In genomic region chr21:34181418-34181817, GRCh38 we compare ENCODE assay signal across 27 cellular contexts.
A peak's percentile ranks its signal among the peaks of the same experiment; 100 is the strongest.
DNase-seq lines count a peak whose midpoint lies in the region; ATAC-seq and TF ChIP-seq lines count a peak whose summit lies in the region.
"Had no signal": no experiment of that assay in that cellular context is flagged by ENCODE, and none has a peak within 500 bp of the region (broad histone marks: within the 10 kb centered on the region; RNA-seq: fewer than 3 reads in every experiment).

No MANE protein-coding gene starts in this region.

- peaks cover 2% of the 10 kb centered on the region; the same call in 1 of the 2 replicates for H3K27me3 ChIP-seq in SJCRH30
- H3K27me3 ChIP-seq in testis: no peaks in the 10 kb centered on the region
- H3K27me3 ChIP-seq: SJSA1 had no signal

- H3K4me3 ChIP-seq in SJCRH30: peak overlapping the region; percentile 47
- H3K4me3 ChIP-seq in testis: peak overlapping the region in 1 of 2 donors; percentile 0
- H3K4me3 ChIP-seq: lung, SJSA1 had no signal

- no peak overlapping the region for H3K27ac ChIP-seq in SJCRH30
- no peak overlapping the region for H3K27ac ChIP-seq in testis
- H3K27ac ChIP-seq: C4-2B, epithelial cell of prostate, SJSA1 had no signal

- H3K27me3 Mint-ChIP-seq in brain: no peaks in the 10 kb centered on the region
- H3K27me3 Mint-ChIP-seq in neural crest cell (ENCODE audit: low read depth): no peaks in the 10 kb centered on the region
- no peaks in the 10 kb centered on the region for H3K27me3 Mint-ChIP-seq in activated T-helper 17 cell treated with anti-CD3 and anti-CD28 coated beads, Interleukin-2, amount 50 U/mL, for 72 hours
- H3K27me3 Mint-ChIP-seq: IgD-negative memory B cell, T-cell had no signal

- H3K36me3 Mint-ChIP-seq in brain (no peaks in the 10 kb centered on the region), neural crest cell (ENCODE audit: low read depth) (peaks cover 8% of the 10 kb centered on the region)
- no peaks in the 10 kb centered on the region for H3K36me3 Mint-ChIP-seq in activated T-helper 17 cell treated with anti-CD3 and anti-CD28 coated beads, Interleukin-2, amount 50 U/mL, for 72 hours (ENCODE audit: low read depth)

- no peaks in the 10 kb centered on the region for H3K36me3 ChIP-seq in SJCRH30
- H3K36me3 ChIP-seq in testis (ENCODE audit: low read depth, missing control alignments): no peaks in the 10 kb centered on the region
- H3K36me3 ChIP-seq: SJSA1 had no signal

- H3K4me3 Mint-ChIP-seq in brain (peak overlapping the region in 4 of 5 experiments; percentile 14 to 77 (median 69)), neural crest cell (peak overlapping the region; percentile 71)
- H3K4me3 Mint-ChIP-seq in activated T-helper 17 cell treated with anti-CD3 and anti-CD28 coated beads, Interleukin-2, amount 50 U/mL, for 72 hours: no peak overlapping the region
- H3K4me3 Mint-ChIP-seq: activated T-helper 1 cell treated with anti-CD3 and anti-CD28 coated beads, Interleukin-12 subunit alpha, Interleukin-12 subunit beta, Interleukin-2, Interleukin-4 antibody, amounts not matched to agents 30 ng/mL and 10 ng/mL and 1 ng/mL, durations not matched to agents 14 hours and 24 hours and 36 hours; IgD-negative memory B cell; T-cell had no signal

- H3K9me3 ChIP-seq in SJCRH30 (replicated peaks) (no peaks in the 10 kb centered on the region), testis (no peaks in the 10 kb centered on the region)
- H3K9me3 ChIP-seq: SJSA1 had no signal

- H3K4me1 Mint-ChIP-seq in brain (peaks cover 49% of the 10 kb centered on the region), neural crest cell (peaks cover 57% of the 10 kb centered on the region)
- H3K4me1 Mint-ChIP-seq in activated T-helper 17 cell treated with anti-CD3 and anti-CD28 coated beads, Interleukin-2, amount 50 U/mL, for 72 hours: peaks cover 4% of the 10 kb centered on the region
- H3K4me1 Mint-ChIP-seq: T-cell had no signal

- H3K27ac Mint-ChIP-seq in brain: peak overlapping the region in 3 of 5 experiments; percentile 79 to 84 (median 83)
- H3K27ac Mint-ChIP-seq in neural crest cell (ENCODE audit: unreplicated experiment): peak overlapping the region; percentile 52
- H3K27ac Mint-ChIP-seq in activated T-helper 17 cell treated with anti-CD3 and anti-CD28 coated beads, Interleukin-2, amount 50 U/mL, for 72 hours: no peak overlapping the region
- H3K27ac Mint-ChIP-seq: activated T-helper 1 cell treated with anti-CD3 and anti-CD28 coated beads, Interleukin-12 subunit alpha, Interleukin-12 subunit beta, Interleukin-2, Interleukin-4 antibody, amounts not matched to agents 30 ng/mL and 10 ng/mL and 1 ng/mL, durations not matched to agents 14 hours and 24 hours and 36 hours; IgD-negative memory B cell; T-cell had no signal

- DNase-seq in SJCRH30: peak; percentile 66 to 77
- peak; percentile 69 for DNase-seq in neural crest cell (ENCODE audit: low read depth, low spot score)
- peak; percentile 51 for DNase-seq in testis
- no peak for DNase-seq in effector CD8-positive, alpha-beta T cell (lab: John Stamatoyannopoulos, UW)
- DNase-seq: activated CD4-positive, alpha-beta T cell treated with anti-CD3 and anti-CD28 coated beads, Interleukin-2, amount 50 U/mL, for 48 hours; activated CD8-positive, alpha-beta memory T cell treated with anti-CD3 and anti-CD28 coated beads, Interleukin-2, amount 50 U/mL, for 4 hours; activated naive CD4-positive, alpha-beta T cell treated with anti-CD3 and anti-CD28 coated beads, Interleukin-2, amount 50 U/mL, for 16 hours; central memory CD4-positive, alpha-beta T cell; DND-41; glutamatergic neuron; NCI-H1092 treated with DMSO at 0.1 percent for 48 hours; NCI-H1930; NCI-H69; nephron progenitor cell; stimulated activated naive CD8-positive, alpha-beta T cell treated with anti-CD3 and anti-CD28 coated beads, Interleukin-15, Interleukin-2, amounts not matched to agents 100 U/mL and 50 U/mL, for 24 hours; T-cell; trophoblast cell had no signal

- intact Hi-C loops in testis (cut with DNase I; ENCODE audit: low total_unique reads): no loop called here

- H3K9me3 Mint-ChIP-seq in brain (peaks cover 0 to 3% (median 0%) of the 10 kb centered on the region in 5 experiments), neural crest cell (peaks cover 3% of the 10 kb centered on the region)
- H3K9me3 Mint-ChIP-seq in activated T-helper 17 cell treated with anti-CD3 and anti-CD28 coated beads, Interleukin-2, amount 50 U/mL, for 72 hours: peaks cover 6% of the 10 kb centered on the region

- no peak for ATAC-seq in activated T-helper 17 cell treated with anti-CD3 and anti-CD28 coated beads, Interleukin-2, amount 50 U/mL, for 72 hours (replicated peaks)
- no peak for ATAC-seq in HG03135 (IDR thresholded peaks at IDR 0.05; ENCODE audit: unreplicated experiment)
- ATAC-seq: Panc1; stimulated activated naive CD8-positive, alpha-beta T cell treated with anti-CD3 and anti-CD28 coated beads, Interleukin-15, Interleukin-2, amounts not matched to agents 100 U/mL and 50 U/mL, for 24 hours; T-cell had no signal

- no peaks in the 10 kb centered on the region for H3K4me1 ChIP-seq in SJCRH30
- H3K4me1 ChIP-seq in testis: no peaks in the 10 kb centered on the region

- TF ChIP-seq POLR2A in testis (IDR thresholded peaks at IDR 0.05): no peak

- WGBS in testis, 2 donors: 33 to 66% methylated on average over 7 of the region's 7 CpGs

- TF ChIP-seq CTCF in brain (conservative IDR thresholded peaks at IDR 0.05) (no peak), neural crest cell (conservative IDR thresholded peaks at IDR 0.05) (no peak), testis (IDR thresholded peaks at IDR 0.05) (no peak)
